ENCODE assay signal across 9 cellular contexts in the genomic region with DNA sequence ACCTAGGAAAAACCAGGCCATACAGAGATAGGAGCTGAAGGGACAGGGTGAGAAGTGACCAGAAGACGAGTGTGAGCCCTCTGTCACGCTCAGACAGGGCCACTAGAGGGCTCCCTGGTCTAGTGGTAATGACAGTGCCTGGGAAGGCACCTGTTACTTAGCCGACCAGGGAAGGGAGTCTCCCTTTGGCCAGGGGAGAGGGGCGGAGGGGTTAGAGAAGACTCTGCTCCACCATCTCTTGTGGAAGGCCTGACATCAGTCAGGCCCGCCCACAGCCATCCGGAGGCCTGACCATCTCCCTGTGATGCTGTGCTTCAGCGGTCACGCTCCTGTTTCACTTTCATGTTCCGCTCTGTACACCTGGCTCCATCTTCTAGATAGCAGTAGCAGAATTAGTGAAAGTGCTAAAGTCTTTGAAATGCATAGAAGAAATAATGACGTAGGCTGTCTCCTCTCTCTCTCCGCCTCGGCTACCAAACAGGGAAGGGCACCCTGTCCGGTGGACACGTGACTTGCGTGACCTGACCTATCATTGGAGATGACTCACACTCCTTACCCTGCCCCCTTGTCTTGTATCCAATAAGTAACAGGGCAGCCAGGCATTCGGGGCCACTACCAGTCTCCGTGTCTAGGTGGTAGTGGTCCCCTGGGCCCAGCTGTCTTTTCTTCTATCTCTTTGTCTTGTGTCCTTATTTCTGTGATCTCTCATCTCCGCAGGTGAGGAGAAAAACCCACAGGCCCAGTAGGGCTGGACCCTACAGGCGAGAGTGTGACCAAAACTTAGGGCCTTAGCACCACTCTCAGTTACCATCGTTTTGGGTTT. TPM values are rescaled to one million over a fixed set of nuclear protein-coding genes. Genes with fewer than 3 reads are reported as not detected.
DNase-seq lines count a peak whose midpoint lies in the region; ATAC-seq and TF ChIP-seq lines count a peak whose summit lies in the region.
"Had no signal": no experiment of that assay in that cellular context is flagged by ENCODE, and none has a peak within 500 bp of the region (broad histone marks: within the 10 kb centered on the region; RNA-seq: fewer than 3 reads in every experiment).

No MANE protein-coding gene starts in this region.

- peak; percentile 86 for TF ChIP-seq CTCF in astrocyte of the spinal cord (IDR thresholded peaks at IDR 0.05; ENCODE audit: low read depth, low read length)

- H3K4me3 ChIP-seq in astrocyte of the spinal cord (ENCODE audit: low read depth, low read length) = no peak overlapping the region

- ATAC-seq in GM21529 (IDR thresholded peaks at IDR 0.05; ENCODE audit: unreplicated experiment) = peak; percentile 95

- peak overlapping the region; percentile 91 to 99 (median 98) for H3K27ac Mint-ChIP-seq in immature natural killer cell

- peaks cover 11 to 21% (median 12%) of the 10 kb centered on the region in 3 donors for H3K27me3 Mint-ChIP-seq in immature natural killer cell (ENCODE audit: low read depth in 3 of 3)

- DNase-seq in GDM1 (lab: John Stamatoyannopoulos, UW) (peak; percentile 46), Kasumi-1 (lab: John Stamatoyannopoulos, UW) (peak; percentile 37 to 50), T-helper 22 cell (ENCODE audit: low read depth) (peak; percentile 54), astrocyte of the spinal cord (ENCODE audit: low read depth, low spot score) (peak; percentile 32), immature natural killer cell (peak; percentile 87 to 88 (median 88)), NCI-H1048 (lab: John Stamatoyannopoulos, UW) (no peak)
- DNase-seq in stimulated activated CD4-positive, alpha-beta T cell treated with anti-CD3 and anti-CD28 coated beads, Interleukin-15, amount 100 ng/mL, for 24 hours = peak; percentile 87

- in situ Hi-C loops in astrocyte of the spinal cord (cut with HindIII; ENCODE audit: low sequenced_read_pairs) = no loop called here

- H3K4me3 Mint-ChIP-seq in immature natural killer cell = peak overlapping the region; percentile 61 to 84 (median 68)

- H3K4me1 Mint-ChIP-seq in immature natural killer cell = peaks cover 44 to 54% of the 10 kb centered on the region in 2 donors

- H3K36me3 Mint-ChIP-seq in immature natural killer cell = peaks cover 0 to 4% (median 0%) of the 10 kb centered on the region in 3 donors

- H3K9me3 Mint-ChIP-seq in immature natural killer cell = no peaks in the 10 kb centered on the region

RNA-seq across cellular contexts. Expression of a gene that starts 26.7 kb away (rescaled TPM):
- polyA plus RNA-seq in immature natural killer cell = not detected
- polyA plus RNA-seq: urinary bladder had no signal

RNA-seq across cellular contexts. Expression of a gene that starts 26.8 kb away (rescaled TPM):
- polyA plus RNA-seq in immature natural killer cell = 10 to 100 TPM in 1 of 3 donors, 1 to 10 TPM in 2; 5.3 to 16.9 (median 6.2) TPM
